ENCODE assay signal across 18 cellular contexts in the genomic region with DNA sequence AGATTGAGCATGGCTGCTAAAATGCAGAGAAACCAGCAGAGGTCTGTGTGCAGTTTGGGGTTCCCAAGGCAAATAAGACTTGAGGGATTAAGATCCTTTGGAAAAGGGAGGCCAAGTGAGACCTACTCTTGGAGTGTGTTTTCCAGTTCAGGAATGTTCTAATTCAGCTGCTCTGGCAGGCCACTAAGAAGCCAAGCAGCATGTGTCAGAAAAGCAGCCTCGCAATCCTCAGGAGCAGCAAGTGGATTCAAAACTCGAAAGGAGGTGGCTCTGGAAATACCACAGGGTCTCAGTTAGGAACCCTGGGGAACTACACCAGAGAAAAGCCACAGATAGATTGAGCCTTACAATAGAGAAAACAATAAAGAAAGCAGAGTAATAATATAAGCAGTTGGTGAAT.
DNase-seq lines count a peak whose midpoint lies in the region; ATAC-seq, FAIRE-seq and TF ChIP-seq lines count a peak whose summit lies in the region.
"Had no signal": no experiment of that assay in that cellular context is flagged by ENCODE, and none has a peak within 500 bp of the region (broad histone marks: within the 10 kb centered on the region; RNA-seq: fewer than 3 reads in every experiment).

No MANE protein-coding gene starts in this region.

- FAIRE-seq in astrocyte (lab: Jason Lieb, UNC): no peak
- FAIRE-seq in small intestine (lab: Jason Lieb, UNC): no peak
- FAIRE-seq: HTR-8/SVneo, islet of Langerhans had no signal

- WGBS in right cardiac atrium: 46% methylated on average over 2 of the region's 2 CpGs
- 67 to 79% (median 69%) methylated on average over 2 of the region's 2 CpGs for WGBS in small intestine, 3 donors
- 33 to 37% methylated on average over 2 of the region's 2 CpGs for WGBS in thyroid gland, 2 donors

- peak; percentile 65 to 87 for ATAC-seq in right cardiac atrium

- H2AFZ ChIP-seq in astrocyte (ENCODE audit: low read depth, low read length): no peak overlapping the region

- H4K20me1 ChIP-seq in astrocyte (ENCODE audit: insufficient read depth, low read length): no peaks in the 10 kb centered on the region

- H3K79me2 ChIP-seq in astrocyte (ENCODE audit: insufficient read depth, low read length): no peaks in the 10 kb centered on the region

- peaks cover 26% of the 10 kb centered on the region for H3K4me1 ChIP-seq in HUES48 (ENCODE audit: control insufficient read depth, insufficient read depth, low read length)
- H3K4me1 ChIP-seq in astrocyte (ENCODE audit: insufficient read depth, low read length): no peaks in the 10 kb centered on the region
- H3K4me1 ChIP-seq in right cardiac atrium (ENCODE audit: control insufficient read depth, insufficient read depth, low read length): no peaks in the 10 kb centered on the region
- H3K4me1 ChIP-seq in small intestine (ENCODE audit: control insufficient read depth in 2 of 2, insufficient read depth in 1 of 2, low read depth in 1 of 2, low read length in 1 of 2): no peaks in the 10 kb centered on the region
- no peaks in the 10 kb centered on the region for H3K4me1 ChIP-seq in thyroid gland
- H3K4me1 ChIP-seq: Peyer's patch had no signal

- H3K36me3 ChIP-seq in HUES48 (ENCODE audit: control insufficient read depth, insufficient read depth, low read length): no peaks in the 10 kb centered on the region
- no peaks in the 10 kb centered on the region for H3K36me3 ChIP-seq in astrocyte (ENCODE audit: insufficient read depth, low read length)
- H3K36me3 ChIP-seq in small intestine (ENCODE audit: control insufficient read depth in 2 of 2, insufficient read depth in 2 of 2, low read length in 2 of 2): no peaks in the 10 kb centered on the region
- H3K36me3 ChIP-seq in thyroid gland: no peaks in the 10 kb centered on the region
- H3K36me3 ChIP-seq: brain microvascular endothelial cell, Peyer's patch had no signal

- H3K27me3 Mint-ChIP-seq in astrocyte (ENCODE audit: low read depth, unreplicated experiment) (no peaks in the 10 kb centered on the region), progenitor cell of endocrine pancreas (no peaks in the 10 kb centered on the region)
- H3K27me3 Mint-ChIP-seq: activated CD4-positive, alpha-beta memory T cell treated with anti-CD3 and anti-CD28 coated beads, Interleukin-2, amount 10 ng/mL, durations not matched to agents 7 days and 5 days; activated naive CD4-positive, alpha-beta T cell treated with anti-CD3 and anti-CD28 coated beads, Interleukin-2, amount 50 U/mL, for 24 hours; activated T-cell treated with anti-CD3 and anti-CD28 coated beads, Interleukin-2, amount 50 U/mL, for 24 hours had no signal

- H3K9me3 ChIP-seq in HUES48 (ENCODE audit: control insufficient read depth, insufficient read depth, low read length): no peaks in the 10 kb centered on the region
- no peaks in the 10 kb centered on the region for H3K9me3 ChIP-seq in astrocyte (ENCODE audit: insufficient read depth, low read depth, low read length)
- no peaks in the 10 kb centered on the region for H3K9me3 ChIP-seq in right cardiac atrium (ENCODE audit: control insufficient read depth, low read length)
- H3K9me3 ChIP-seq in small intestine (ENCODE audit: control insufficient read depth, low read depth): no peaks in the 10 kb centered on the region
- H3K9me3 ChIP-seq in thyroid gland: no peaks in the 10 kb centered on the region
- H3K9me3 ChIP-seq: Peyer's patch had no signal

- no peak overlapping the region for H3K4me3 Mint-ChIP-seq in astrocyte (ENCODE audit: unreplicated experiment)
- peak overlapping the region; percentile 2 for H3K4me3 Mint-ChIP-seq in progenitor cell of endocrine pancreas (ENCODE audit: low read depth)
- H3K4me3 Mint-ChIP-seq: activated CD4-positive, alpha-beta memory T cell treated with anti-CD3 and anti-CD28 coated beads, Interleukin-2, amount 10 ng/mL, durations not matched to agents 7 days and 5 days; activated naive CD4-positive, alpha-beta T cell treated with anti-CD3 and anti-CD28 coated beads, Interleukin-2, amount 50 U/mL, for 24 hours; activated T-cell treated with anti-CD3 and anti-CD28 coated beads, Interleukin-2, amount 50 U/mL, for 24 hours had no signal

- H3K4me2 ChIP-seq in astrocyte (ENCODE audit: low read length): no peak overlapping the region

- H3K36me3 Mint-ChIP-seq in astrocyte (ENCODE audit: low read depth, unreplicated experiment) (no peaks in the 10 kb centered on the region), progenitor cell of endocrine pancreas (ENCODE audit: insufficient read depth) (no peaks in the 10 kb centered on the region)
- H3K36me3 Mint-ChIP-seq: activated naive CD4-positive, alpha-beta T cell treated with anti-CD3 and anti-CD28 coated beads, Interleukin-2, amount 50 U/mL, for 24 hours had no signal

- intact Hi-C loops in right cardiac atrium (cut with DNase I): no loop called here
- intact Hi-C loops in thyroid gland (cut with DNase I): no loop called here

- TF ChIP-seq POLR2A in thyroid gland (IDR thresholded peaks at IDR 0.05): no peak

- H3K4me1 Mint-ChIP-seq in astrocyte (ENCODE audit: low read depth, unreplicated experiment) (peaks cover 1% of the 10 kb centered on the region), progenitor cell of endocrine pancreas (ENCODE audit: low read depth) (peaks cover 20% of the 10 kb centered on the region)
- H3K4me1 Mint-ChIP-seq: activated CD4-positive, alpha-beta memory T cell treated with anti-CD3 and anti-CD28 coated beads, Interleukin-2, amount 10 ng/mL, durations not matched to agents 7 days and 5 days; activated naive CD4-positive, alpha-beta T cell treated with anti-CD3 and anti-CD28 coated beads, Interleukin-2, amount 50 U/mL, for 24 hours had no signal

- TF ChIP-seq CTCF in astrocyte (IDR thresholded peaks at IDR 0.05; ENCODE audit: insufficient read depth, low read depth, low read length) (no peak), progenitor cell of endocrine pancreas (IDR thresholded peaks at IDR 0.05; ENCODE audit: unreplicated experiment) (no peak), GM20000 (IDR thresholded peaks at IDR 0.05; ENCODE audit: extremely low read depth, missing control alignments) (no peak), thyroid gland (IDR thresholded peaks at IDR 0.05) (no peak)

- no peaks in the 10 kb centered on the region for H3K27me3 ChIP-seq in HUES48 (ENCODE audit: control insufficient read depth, insufficient read depth, low read length)
- no peaks in the 10 kb centered on the region for H3K27me3 ChIP-seq in astrocyte (ENCODE audit: insufficient read depth, low read length)
- H3K27me3 ChIP-seq in right cardiac atrium (ENCODE audit: control insufficient read depth, insufficient read depth): no peaks in the 10 kb centered on the region
- H3K27me3 ChIP-seq in small intestine (ENCODE audit: control insufficient read depth in 2 of 2, insufficient read depth in 2 of 2, low read length in 2 of 2): no peaks in the 10 kb centered on the region
- no peaks in the 10 kb centered on the region for H3K27me3 ChIP-seq in thyroid gland
- H3K27me3 ChIP-seq: brain microvascular endothelial cell, Peyer's patch had no signal

- peak overlapping the region; percentile 27; the same call in 1 of the 2 replicates for H3K9ac ChIP-seq in HUES48 (ENCODE audit: low read depth, low read length)
- H3K9ac ChIP-seq in astrocyte (ENCODE audit: low read length): no peak overlapping the region

- DNase-seq in astrocyte (ENCODE audit: low read depth): no peak
- peak in 1 of 3 donors; percentile 55 for DNase-seq in right cardiac atrium
- no peak for DNase-seq in progenitor cell of endocrine pancreas (ENCODE audit: low spot score, unreplicated experiment)
- no peak for DNase-seq in GM20000 (ENCODE audit: low spot score)
- no peak for DNase-seq in small intestine
- DNase-seq in thyroid gland: no peak
- no peak for DNase-seq in putamen (ENCODE audit: low spot score)
- DNase-seq: activated CD4-positive, alpha-beta memory T cell treated with anti-CD3 and anti-CD28 coated beads, Interleukin-2, amount 10 ng/mL, durations not matched to agents 7 days and 5 days; activated T-cell treated with anti-CD3 and anti-CD28 coated beads, Interleukin-2, amount 50 U/mL, for 24 hours; brain microvascular endothelial cell; NCI-H2029 treated with DMSO at 0.1 percent for 48 hours; NCI-H526 treated with DMSO at 0.1 percent for 48 hours; nucleus accumbens; Peyer's patch had no signal

- peak overlapping the region; percentile 81 for H3K27ac ChIP-seq in HUES48 (ENCODE audit: low read depth, low read length)
- H3K27ac ChIP-seq in astrocyte (ENCODE audit: low read depth, low read length): no peak overlapping the region
- H3K27ac ChIP-seq in right cardiac atrium (ENCODE audit: low read length): no peak overlapping the region
- H3K27ac ChIP-seq in small intestine (ENCODE audit: low read depth in 1 of 2, low read length in 1 of 2): no peak overlapping the region
- no peak overlapping the region for H3K27ac ChIP-seq in thyroid gland
- H3K27ac ChIP-seq: brain microvascular endothelial cell, Peyer's patch had no signal

- no peak overlapping the region for H3K4me3 ChIP-seq in HUES48 (ENCODE audit: low read depth, low read length)
- no peak overlapping the region for H3K4me3 ChIP-seq in astrocyte (ENCODE audit: insufficient read depth, low read depth, low read length)
- H3K4me3 ChIP-seq in right cardiac atrium (ENCODE audit: low read length): no peak overlapping the region
- no peak overlapping the region for H3K4me3 ChIP-seq in small intestine (ENCODE audit: low read depth in 1 of 2, low read length in 2 of 2)
- H3K4me3 ChIP-seq in thyroid gland (replicated peaks in 1 of 3): no peak overlapping the region
- H3K4me3 ChIP-seq: Peyer's patch had no signal

- no peaks in the 10 kb centered on the region for H3K9me3 Mint-ChIP-seq in astrocyte (ENCODE audit: unreplicated experiment)
- H3K9me3 Mint-ChIP-seq in progenitor cell of endocrine pancreas (ENCODE audit: low read depth): no peaks in the 10 kb centered on the region
- H3K9me3 Mint-ChIP-seq: activated CD4-positive, alpha-beta memory T cell treated with anti-CD3 and anti-CD28 coated beads, Interleukin-2, amount 10 ng/mL, durations not matched to agents 7 days and 5 days; activated naive CD4-positive, alpha-beta T cell treated with anti-CD3 and anti-CD28 coated beads, Interleukin-2, amount 50 U/mL, for 24 hours; activated T-cell treated with anti-CD3 and anti-CD28 coated beads, Interleukin-2, amount 50 U/mL, for 24 hours had no signal

- H3K27ac Mint-ChIP-seq in astrocyte (ENCODE audit: unreplicated experiment) (peak overlapping the region; percentile 36), progenitor cell of endocrine pancreas (peak overlapping the region; percentile 96)
- H3K27ac Mint-ChIP-seq: activated CD4-positive, alpha-beta memory T cell treated with anti-CD3 and anti-CD28 coated beads, Interleukin-2, amount 10 ng/mL, durations not matched to agents 7 days and 5 days; activated naive CD4-positive, alpha-beta T cell treated with anti-CD3 and anti-CD28 coated beads, Interleukin-2, amount 50 U/mL, for 24 hours; activated T-cell treated with anti-CD3 and anti-CD28 coated beads, Interleukin-2, amount 50 U/mL, for 24 hours had no signal
